Comparison of ENCODE assay signal across 1 cellular context in the genomic region with DNA sequence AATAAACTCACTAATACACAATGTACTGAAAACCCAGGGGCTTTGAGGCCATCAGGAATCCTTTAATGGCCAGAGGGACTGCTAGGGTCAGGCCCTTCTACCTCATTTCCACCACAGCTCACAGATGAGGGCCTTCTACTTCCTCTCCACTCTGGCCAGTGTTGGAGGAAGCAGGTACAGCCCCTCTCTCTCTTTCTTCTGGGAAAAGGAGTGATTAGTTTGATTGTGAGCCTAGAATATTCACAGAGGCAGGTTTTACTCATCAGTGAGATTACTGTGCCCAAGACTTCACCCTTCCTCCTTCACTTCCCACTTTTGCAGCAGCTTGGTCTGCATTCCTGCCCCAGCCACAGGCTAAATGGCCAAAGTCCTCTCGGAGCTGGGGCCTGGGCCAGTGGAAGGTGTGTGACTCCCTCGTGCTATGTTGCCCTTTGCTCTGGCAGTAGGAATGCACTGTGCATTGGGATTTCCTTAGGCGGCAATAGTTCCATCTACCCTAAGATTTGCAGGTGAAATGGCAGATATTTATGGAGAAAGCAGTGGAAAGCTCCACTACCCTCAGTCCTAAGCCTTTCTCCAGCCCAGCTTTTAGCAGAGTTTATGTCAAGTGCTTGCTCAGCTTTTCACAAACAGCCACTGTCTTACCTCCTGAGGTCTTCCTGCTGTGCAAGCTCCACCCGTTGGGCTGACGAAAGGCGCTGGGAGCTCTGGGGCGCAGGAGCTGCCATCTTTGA.
TF ChIP-seq lines count a peak whose summit lies in the region.

No MANE protein-coding gene starts in this region.

TF ChIP-seq in HepG2, 621 proteins besides CTCF, POLR2A, EP300 and RAD21 (continued from another document and continues in another):
- TF ChIP-seq ZBED4 (CRISPR knock-in tag; IDR thresholded peaks at IDR 0.05; ENCODE audit: borderline replicate concordance): peak; percentile 44; the same call in 1 of the 2 replicates
- no peak for TF ChIP-seq ZNF512B (CRISPR knock-in tag; IDR thresholded peaks at IDR 0.05; ENCODE audit: borderline replicate concordance)
- no peak for TF ChIP-seq RORA (CRISPR knock-in tag; IDR thresholded peaks at IDR 0.05)
- no peak for TF ChIP-seq THAP7 (CRISPR knock-in tag; IDR thresholded peaks at IDR 0.05)
- TF ChIP-seq ZNF770 (CRISPR knock-in tag; IDR thresholded peaks at IDR 0.05): 0 out of 2 replicates have a peak, but pooled peaks have one; percentile 35
- no peak for TF ChIP-seq GABPA (IDR thresholded peaks at IDR 0.05; ENCODE audit: low read depth, low read length)
- peak; percentile 62 for TF ChIP-seq GABPA (CRISPR knock-in tag; IDR thresholded peaks at IDR 0.05; ENCODE audit: low read depth)
- TF ChIP-seq ZSCAN25 (CRISPR knock-in tag; IDR thresholded peaks at IDR 0.05): peak; percentile 49; the same call in 1 of the 2 replicates
- TF ChIP-seq, protein P1, sequence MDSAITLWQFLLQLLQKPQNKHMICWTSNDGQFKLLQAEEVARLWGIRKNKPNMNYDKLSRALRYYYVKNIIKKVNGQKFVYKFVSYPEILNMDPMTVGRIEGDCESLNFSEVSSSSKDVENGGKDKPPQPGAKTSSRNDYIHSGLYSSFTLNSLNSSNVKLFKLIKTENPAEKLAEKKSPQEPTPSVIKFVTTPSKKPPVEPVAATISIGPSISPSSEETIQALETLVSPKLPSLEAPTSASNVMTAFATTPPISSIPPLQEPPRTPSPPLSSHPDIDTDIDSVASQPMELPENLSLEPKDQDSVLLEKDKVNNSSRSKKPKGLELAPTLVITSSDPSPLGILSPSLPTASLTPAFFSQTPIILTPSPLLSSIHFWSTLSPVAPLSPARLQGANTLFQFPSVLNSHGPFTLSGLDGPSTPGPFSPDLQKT (CRISPR knock-in tag; IDR thresholded peaks at IDR 0.05; ENCODE audit: borderline replicate concordance): no peak
- TF ChIP-seq SETDB1 (CRISPR knock-in tag; IDR thresholded peaks at IDR 0.05; ENCODE audit: borderline replicate concordance): 0 out of 2 replicates have a peak, but pooled peaks have one; percentile 50
- 0 out of 2 replicates have a peak, but pooled peaks have one; percentile 17 for TF ChIP-seq DR1 (CRISPR knock-in tag; IDR thresholded peaks at IDR 0.05)
- no peak for TF ChIP-seq MLLT10 (CRISPR knock-in tag; IDR thresholded peaks at IDR 0.05)
- TF ChIP-seq, protein P2, sequence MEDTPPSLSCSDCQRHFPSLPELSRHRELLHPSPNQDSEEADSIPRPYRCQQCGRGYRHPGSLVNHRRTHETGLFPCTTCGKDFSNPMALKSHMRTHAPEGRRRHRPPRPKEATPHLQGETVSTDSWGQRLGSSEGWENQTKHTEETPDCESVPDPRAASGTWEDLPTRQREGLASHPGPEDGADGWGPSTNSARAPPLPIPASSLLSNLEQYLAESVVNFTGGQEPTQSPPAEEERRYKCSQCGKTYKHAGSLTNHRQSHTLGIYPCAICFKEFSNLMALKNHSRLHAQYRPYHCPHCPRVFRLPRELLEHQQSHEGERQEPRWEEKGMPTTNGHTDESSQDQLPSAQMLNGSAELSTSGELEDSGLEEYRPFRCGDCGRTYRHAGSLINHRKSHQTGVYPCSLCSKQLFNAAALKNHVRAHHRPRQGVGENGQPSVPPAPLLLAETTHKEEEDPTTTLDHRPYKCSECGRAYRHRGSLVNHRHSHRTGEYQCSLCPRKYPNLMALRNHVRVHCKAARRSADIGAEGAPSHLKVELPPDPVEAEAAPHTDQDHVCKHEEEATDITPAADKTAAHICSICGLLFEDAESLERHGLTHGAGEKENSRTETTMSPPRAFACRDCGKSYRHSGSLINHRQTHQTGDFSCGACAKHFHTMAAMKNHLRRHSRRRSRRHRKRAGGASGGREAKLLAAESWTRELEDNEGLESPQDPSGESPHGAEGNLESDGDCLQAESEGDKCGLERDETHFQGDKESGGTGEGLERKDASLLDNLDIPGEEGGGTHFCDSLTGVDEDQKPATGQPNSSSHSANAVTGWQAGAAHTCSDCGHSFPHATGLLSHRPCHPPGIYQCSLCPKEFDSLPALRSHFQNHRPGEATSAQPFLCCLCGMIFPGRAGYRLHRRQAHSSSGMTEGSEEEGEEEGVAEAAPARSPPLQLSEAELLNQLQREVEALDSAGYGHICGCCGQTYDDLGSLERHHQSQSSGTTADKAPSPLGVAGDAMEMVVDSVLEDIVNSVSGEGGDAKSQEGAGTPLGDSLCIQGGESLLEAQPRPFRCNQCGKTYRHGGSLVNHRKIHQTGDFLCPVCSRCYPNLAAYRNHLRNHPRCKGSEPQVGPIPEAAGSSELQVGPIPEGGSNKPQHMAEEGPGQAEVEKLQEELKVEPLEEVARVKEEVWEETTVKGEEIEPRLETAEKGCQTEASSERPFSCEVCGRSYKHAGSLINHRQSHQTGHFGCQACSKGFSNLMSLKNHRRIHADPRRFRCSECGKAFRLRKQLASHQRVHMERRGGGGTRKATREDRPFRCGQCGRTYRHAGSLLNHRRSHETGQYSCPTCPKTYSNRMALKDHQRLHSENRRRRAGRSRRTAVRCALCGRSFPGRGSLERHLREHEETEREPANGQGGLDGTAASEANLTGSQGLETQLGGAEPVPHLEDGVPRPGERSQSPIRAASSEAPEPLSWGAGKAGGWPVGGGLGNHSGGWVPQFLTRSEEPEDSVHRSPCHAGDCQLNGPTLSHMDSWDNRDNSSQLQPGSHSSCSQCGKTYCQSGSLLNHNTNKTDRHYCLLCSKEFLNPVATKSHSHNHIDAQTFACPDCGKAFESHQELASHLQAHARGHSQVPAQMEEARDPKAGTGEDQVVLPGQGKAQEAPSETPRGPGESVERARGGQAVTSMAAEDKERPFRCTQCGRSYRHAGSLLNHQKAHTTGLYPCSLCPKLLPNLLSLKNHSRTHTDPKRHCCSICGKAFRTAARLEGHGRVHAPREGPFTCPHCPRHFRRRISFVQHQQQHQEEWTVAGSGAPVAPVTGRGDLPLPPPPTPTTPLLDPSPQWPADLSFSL (CRISPR knock-in tag; IDR thresholded peaks at IDR 0.05): no peak
- peak; percentile 82 for TF ChIP-seq RXRA (CRISPR knock-in tag; IDR thresholded peaks at IDR 0.05)
- no peak for TF ChIP-seq SMARCC2 (IDR thresholded peaks at IDR 0.05)
- TF ChIP-seq, protein P3, sequence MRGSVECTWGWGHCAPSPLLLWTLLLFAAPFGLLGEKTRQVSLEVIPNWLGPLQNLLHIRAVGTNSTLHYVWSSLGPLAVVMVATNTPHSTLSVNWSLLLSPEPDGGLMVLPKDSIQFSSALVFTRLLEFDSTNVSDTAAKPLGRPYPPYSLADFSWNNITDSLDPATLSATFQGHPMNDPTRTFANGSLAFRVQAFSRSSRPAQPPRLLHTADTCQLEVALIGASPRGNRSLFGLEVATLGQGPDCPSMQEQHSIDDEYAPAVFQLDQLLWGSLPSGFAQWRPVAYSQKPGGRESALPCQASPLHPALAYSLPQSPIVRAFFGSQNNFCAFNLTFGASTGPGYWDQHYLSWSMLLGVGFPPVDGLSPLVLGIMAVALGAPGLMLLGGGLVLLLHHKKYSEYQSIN (CRISPR knock-in tag; IDR thresholded peaks at IDR 0.05; ENCODE audit: borderline replicate concordance): no peak
- TF ChIP-seq ZNF430 (CRISPR knock-in tag; IDR thresholded peaks at IDR 0.05): peak; percentile 87
- no peak for TF ChIP-seq SIN3B (IDR thresholded peaks at IDR 0.05; ENCODE audit: low read length)
- no peak for TF ChIP-seq SOX6 (IDR thresholded peaks at IDR 0.05)
- peak; percentile 88 for TF ChIP-seq SOX6 (CRISPR knock-in tag; IDR thresholded peaks at IDR 0.05)
- TF ChIP-seq ZNF749 (CRISPR knock-in tag; IDR thresholded peaks at IDR 0.05; ENCODE audit: borderline replicate concordance): peak; percentile 57; the same call in 1 of the 2 replicates
- no peak for TF ChIP-seq PCBP2 (optimal IDR thresholded peaks at IDR 0.05; ENCODE audit: low read depth, low read length, poor library complexity, severe bottlenecking)
- TF ChIP-seq HIC2 (CRISPR knock-in tag; IDR thresholded peaks at IDR 0.05; ENCODE audit: low read depth): no peak
- TF ChIP-seq ZNF225 (CRISPR knock-in tag; IDR thresholded peaks at IDR 0.05): peak; percentile 75; the same call in 1 of the 2 replicates
- TF ChIP-seq PHF5A (CRISPR knock-in tag; IDR thresholded peaks at IDR 0.05; ENCODE audit: low read depth, unreplicated experiment): peak; percentile 86
- no peak for TF ChIP-seq KDM5A (IDR thresholded peaks at IDR 0.05; ENCODE audit: borderline replicate concordance, low read length)
- TF ChIP-seq FOXA1 (IDR thresholded peaks at IDR 0.05): no peak
- TF ChIP-seq FOXA1 (CRISPR knock-in tag; IDR thresholded peaks at IDR 0.05): no peak
